In genomic region chr22:34105461-34106062, GRCh38 we compare ENCODE assay signal across 8 cellular contexts.
DNase-seq lines count a peak whose midpoint lies in the region; ATAC-seq, FAIRE-seq and TF ChIP-seq lines count a peak whose summit lies in the region.

No MANE protein-coding gene starts in this region.

- H4K8ac ChIP-seq in mesenchymal stem cell (ENCODE audit: low read length), result no peak overlapping the region

- DNase-seq in Caki2 (ENCODE audit: low read depth) (peak; percentile 18), HK-2 (ENCODE audit: unreplicated experiment) (peak; percentile 21), SJCRH30 (peak; percentile 47 to 73), left ventricle myocardium inferior (peak; percentile 53), small intestine (peak; percentile 88), mesenchymal stem cell (no peak), immature natural killer cell (no peak)

- H3K36me3 Mint-ChIP-seq in immature natural killer cell, result no peaks in the 10 kb centered on the region

- H3K4me3 ChIP-seq in SJCRH30 (no peak overlapping the region), left ventricle myocardium inferior (no peak overlapping the region), small intestine (ENCODE audit: low read depth in 1 of 2, low read length in 2 of 2) (no peak overlapping the region), mesenchymal stem cell (ENCODE audit: insufficient read depth in 1 of 2, low read depth in 1 of 2, low read length in 2 of 2) (no peak overlapping the region)

- no peak overlapping the region for H2BK120ac ChIP-seq in mesenchymal stem cell (ENCODE audit: low read depth, low read length)

- no peak overlapping the region for H2BK5ac ChIP-seq in mesenchymal stem cell (ENCODE audit: low read depth, low read length, poor library complexity, severe bottlenecking)

- no peak overlapping the region for H3K9ac ChIP-seq in mesenchymal stem cell (ENCODE audit: low read length)

- H2AK5ac ChIP-seq in mesenchymal stem cell (ENCODE audit: low read length, severe bottlenecking), result no peak overlapping the region

- no peak overlapping the region for H3K4me3 Mint-ChIP-seq in immature natural killer cell

- H3K4me2 ChIP-seq in mesenchymal stem cell (ENCODE audit: low read length, poor library complexity, severe bottlenecking), result no peak overlapping the region

- FAIRE-seq in small intestine (lab: Jason Lieb, UNC), result no peak

- H2BK15ac ChIP-seq in mesenchymal stem cell (ENCODE audit: low read depth, poor library complexity, severe bottlenecking), result no peak overlapping the region

- H3K4me1 ChIP-seq in SJCRH30 (no peaks in the 10 kb centered on the region), left ventricle myocardium inferior (no peaks in the 10 kb centered on the region), small intestine (ENCODE audit: control insufficient read depth in 2 of 2, insufficient read depth in 1 of 2, low read depth in 1 of 2, low read length in 1 of 2) (no peaks in the 10 kb centered on the region), mesenchymal stem cell (ENCODE audit: control insufficient read depth, insufficient read depth, low read depth, low read length) (no peaks in the 10 kb centered on the region)

- H3K23ac ChIP-seq in mesenchymal stem cell (ENCODE audit: low read length in 2 of 2), result no peak overlapping the region

- H3K79me1 ChIP-seq in mesenchymal stem cell (replicated peaks; ENCODE audit: low read length, poor library complexity, severe bottlenecking), result no peaks in the 10 kb centered on the region

- no peaks in the 10 kb centered on the region for H3K27me3 ChIP-seq in SJCRH30
- H3K27me3 ChIP-seq in left ventricle myocardium inferior (ENCODE audit: low read depth), result peaks cover 58% of the 10 kb centered on the region
- no peaks in the 10 kb centered on the region for H3K27me3 ChIP-seq in small intestine (ENCODE audit: control insufficient read depth in 2 of 2, insufficient read depth in 2 of 2, low read length in 2 of 2)
- H3K27me3 ChIP-seq in mesenchymal stem cell (ENCODE audit: control insufficient read depth in 1 of 2, insufficient read depth in 1 of 2, low read length in 2 of 2), result no peaks in the 10 kb centered on the region

- H3K36me3 ChIP-seq in SJCRH30 (no peaks in the 10 kb centered on the region), left ventricle myocardium inferior (no peaks in the 10 kb centered on the region), small intestine (ENCODE audit: control insufficient read depth in 2 of 2, insufficient read depth in 2 of 2, low read length in 2 of 2) (no peaks in the 10 kb centered on the region), mesenchymal stem cell (ENCODE audit: control insufficient read depth in 1 of 2, insufficient read depth in 2 of 2, low read depth in 1 of 2, low read length in 2 of 2) (no peaks in the 10 kb centered on the region)

- H4K91ac ChIP-seq in mesenchymal stem cell (ENCODE audit: low read length), result no peak overlapping the region

- no peaks in the 10 kb centered on the region for H3K4me1 Mint-ChIP-seq in immature natural killer cell

- no peak overlapping the region for H3K18ac ChIP-seq in mesenchymal stem cell (ENCODE audit: low read depth in 1 of 2, low read length in 2 of 2)

- no peak overlapping the region for H3K14ac ChIP-seq in mesenchymal stem cell (ENCODE audit: low read length in 2 of 2)

- H2BK12ac ChIP-seq in mesenchymal stem cell (ENCODE audit: low read length in 2 of 2), result no peak overlapping the region

- peaks cover 0 to 2% (median 0%) of the 10 kb centered on the region in 6 donors for H3K9me3 Mint-ChIP-seq in immature natural killer cell

- no peaks in the 10 kb centered on the region for H3K9me3 ChIP-seq in SJCRH30 (replicated peaks)
- H3K9me3 ChIP-seq in left ventricle myocardium inferior (replicated peaks), result no peaks in the 10 kb centered on the region
- H3K9me3 ChIP-seq in small intestine (ENCODE audit: control insufficient read depth, low read depth), result no peaks in the 10 kb centered on the region
- H3K9me3 ChIP-seq in mesenchymal stem cell (ENCODE audit: control insufficient read depth, low read length), result no peaks in the 10 kb centered on the region

- in situ Hi-C loops in Caki2 (cut with HindIII; ENCODE audit: low pct_unique_long_range_greater_than_20kb, low sequenced_read_pairs), result no loop called here

- H2AFZ ChIP-seq in mesenchymal stem cell (ENCODE audit: low read depth, low read length), result no peak overlapping the region

- H3K27me3 Mint-ChIP-seq in immature natural killer cell (ENCODE audit: low read depth in 3 of 3), result peaks cover 2 to 4% (median 2%) of the 10 kb centered on the region in 3 donors

- peak; percentile 81 for TF ChIP-seq CTCF in left ventricle myocardium inferior (IDR thresholded peaks at IDR 0.05; ENCODE audit: borderline replicate concordance)

- H3K27ac ChIP-seq in SJCRH30, result no peak overlapping the region
- no peak overlapping the region for H3K27ac ChIP-seq in left ventricle myocardium inferior (replicated peaks)
- H3K27ac ChIP-seq in small intestine (ENCODE audit: low read depth in 1 of 2, low read length in 1 of 2), result no peak overlapping the region
- no peak overlapping the region for H3K27ac ChIP-seq in mesenchymal stem cell (ENCODE audit: low read length, poor library complexity, severe bottlenecking)

- intact Hi-C loops in left ventricle myocardium inferior (cut with micrococcal nuclease), result no loop called here

- no peak overlapping the region for H3K27ac Mint-ChIP-seq in immature natural killer cell

- H3K4ac ChIP-seq in mesenchymal stem cell (ENCODE audit: low read depth in 1 of 2, low read length in 2 of 2), result no peak overlapping the region

- no peak for ATAC-seq in HG02678 (IDR thresholded peaks at IDR 0.05; ENCODE audit: unreplicated experiment)

- 3 to 9% (median 6%) methylated on average over 10 of the region's 10 CpGs for WGBS in small intestine, 3 donors
- WGBS in mesenchymal stem cell, result 18% methylated on average over 10 of the region's 10 CpGs

Comparison
In these comparisons a context has a peak if more than half of its experiments do, and no peak if none do; other contexts are left out.
1. DNase-seq: peak in Caki2 (single experiment), HK-2 (single experiment), SJCRH30 (2 of 2), left ventricle myocardium inferior (single experiment) and small intestine (single experiment); none in mesenchymal stem cell (single experiment) and immature natural killer cell (0 of 3).